Comparison of ENCODE assay signal across 17 cellular contexts in genomic region chr6:110217255-110217654, GRCh38. TPM values are rescaled to one million over a fixed set of nuclear protein-coding genes. Genes with fewer than 3 reads are reported as not detected.
DNase-seq lines count a peak whose midpoint lies in the region; ATAC-seq and TF ChIP-seq lines count a peak whose summit lies in the region.
"Had no signal": no experiment of that assay in that cellular context is flagged by ENCODE, and none has a peak within 500 bp of the region (broad histone marks: within the 10 kb centered on the region; RNA-seq: fewer than 3 reads in every experiment).

No MANE protein-coding gene starts in this region.

- no peak overlapping the region for H3K18ac ChIP-seq in IMR-90 (ENCODE audit: low read depth, low read length)

- H3K4ac ChIP-seq in IMR-90 (ENCODE audit: low read depth, low read length), result no peak overlapping the region

- no peak for TF ChIP-seq RAD21 in IMR-90 (IDR thresholded peaks at IDR 0.05; ENCODE audit: low read length)

- no peak overlapping the region for H2AK9ac ChIP-seq in IMR-90 (replicated peaks; ENCODE audit: low read depth, low read length, poor library complexity)

- WGBS in IMR-90 (ENCODE audit: extremely low coverage in 2 of 2, insufficient read length in 1 of 2), 2 experiments, result no CpG with 5 or more reads among the region's 2 CpGs

- H3K27ac Mint-ChIP-seq in chondrocyte (ENCODE audit: unreplicated experiment), result no peak overlapping the region
- H3K27ac Mint-ChIP-seq: activated naive CD8-positive, alpha-beta T cell; CD14-positive monocyte had no signal

- CTCF ChIA-PET in IMR-90 (lab: Yijun Ruan, JAX), result interaction anchor here (0.9 kb wide), 1 partner anchor 10 kb away, joined by 5 read pairs; no protein-coding TSS in a partner anchor

- no peaks in the 10 kb centered on the region for H3K9me3 ChIP-seq in IMR-90 (ENCODE audit: control insufficient read depth, insufficient read depth, low read length)
- H3K9me3 ChIP-seq: mucosa of descending colon, transverse colon had no signal

- no peak overlapping the region for H2BK5ac ChIP-seq in IMR-90 (ENCODE audit: low read depth, low read length, poor library complexity, severe bottlenecking)

- peaks cover 5% of the 10 kb centered on the region for H3K4me1 ChIP-seq in IMR-90 (ENCODE audit: control insufficient read depth, insufficient read depth, low read length)
- H3K4me1 ChIP-seq: transverse colon had no signal

- no peaks in the 10 kb centered on the region for H3K27me3 Mint-ChIP-seq in chondrocyte (ENCODE audit: low read depth)
- H3K27me3 Mint-ChIP-seq: activated naive CD8-positive, alpha-beta T cell had no signal

- no peaks in the 10 kb centered on the region for H3K9me3 Mint-ChIP-seq in chondrocyte (ENCODE audit: low read depth)
- H3K9me3 Mint-ChIP-seq: CD14-positive monocyte had no signal

- POLR2A ChIA-PET in IMR-90 (lab: Charles Lee; ENCODE audit: unreplicated experiment), result no interaction called here

- no peak overlapping the region for H2BK15ac ChIP-seq in IMR-90 (ENCODE audit: low read depth, low read length)

- H3K23ac ChIP-seq in IMR-90 (ENCODE audit: low read depth, low read length), result no peak overlapping the region

- H4K20me1 ChIP-seq in IMR-90 (ENCODE audit: insufficient read depth, low read length), result no peaks in the 10 kb centered on the region

- no peak overlapping the region for H2AFZ ChIP-seq in IMR-90 (replicated peaks; ENCODE audit: low read length, poor library complexity)

- H4K8ac ChIP-seq in IMR-90 (ENCODE audit: low read depth in 2 of 2, low read length in 2 of 2), result no peak overlapping the region

- no peak overlapping the region for H2AK5ac ChIP-seq in IMR-90 (ENCODE audit: low read depth, low read length)

- H3K4me1 Mint-ChIP-seq in chondrocyte (ENCODE audit: low read depth), result no peaks in the 10 kb centered on the region
- H3K4me1 Mint-ChIP-seq: CD14-positive monocyte had no signal

- ATAC-seq in IMR-90 (ENCODE audit: low read depth) (peak; percentile 60), GM19452 (IDR thresholded peaks at IDR 0.05; ENCODE audit: unreplicated experiment) (no peak), HG02885 (IDR thresholded peaks at IDR 0.05; ENCODE audit: poor library complexity, unreplicated experiment) (no peak)
- ATAC-seq: mucosa of descending colon had no signal

- H3K9ac ChIP-seq in IMR-90 (ENCODE audit: low read depth, low read length), result no peak overlapping the region

- no peak overlapping the region for H4K91ac ChIP-seq in IMR-90 (ENCODE audit: insufficient read depth, low read depth, low read length)

- H3K4me3 Mint-ChIP-seq in chondrocyte (ENCODE audit: unreplicated experiment), result no peak overlapping the region
- H3K4me3 Mint-ChIP-seq: activated naive CD8-positive, alpha-beta T cell; CD14-positive monocyte had no signal

- H3K4me3 ChIP-seq in IMR-90 (ENCODE audit: insufficient read depth, low read depth, low read length) (no peak overlapping the region), dorsolateral prefrontal cortex (no peak overlapping the region)
- H3K4me3 ChIP-seq: mucosa of descending colon, transverse colon had no signal

- H4K5ac ChIP-seq in IMR-90 (ENCODE audit: low read depth, low read length), result no peak overlapping the region

- in situ Hi-C loops in IMR-90 (cut with MboI; ENCODE audit: low sequenced_read_pairs), result no loop called here

- no TSS peak for BruUV-seq in IMR-90 (replicated peaks; lab: Mats Ljungman, UMichigan)

- H3K27ac ChIP-seq in IMR-90 (ENCODE audit: insufficient read depth, low read length) (no peak overlapping the region), dorsolateral prefrontal cortex (peak overlapping the region in 48 of 59 donors; percentile 5 to 86 (median 64))
- H3K27ac ChIP-seq: transverse colon had no signal

- H2BK120ac ChIP-seq in IMR-90 (ENCODE audit: low read depth, low read length), result no peak overlapping the region

- no peak overlapping the region for H2BK20ac ChIP-seq in IMR-90 (ENCODE audit: low read depth, low read length)

- dilution Hi-C loops in IMR-90 (cut with HindIII; ENCODE audit: low sequenced_read_pairs, unreplicated experiment), result no loop called here

- H3K79me1 ChIP-seq in IMR-90 (ENCODE audit: low read depth in 1 of 2, low read length in 2 of 2), result no peaks in the 10 kb centered on the region; a peak in 1 of 4 replicates

- TF ChIP-seq CTCF in IMR-90 (conservative IDR thresholded peaks at IDR 0.05; ENCODE audit: low read depth, low read length) (no peak), dorsolateral prefrontal cortex (IDR thresholded peaks at IDR 0.05 in 54 of 56, conservative IDR thresholded peaks at IDR 0.05 in 2 of 56; ENCODE audit: low read depth in 1 of 56, partially characterized antibody in 56 of 56) (no peak), chondrocyte (IDR thresholded peaks at IDR 0.05) (no peak)

- peaks cover 26% of the 10 kb centered on the region for H3K36me3 Mint-ChIP-seq in chondrocyte (ENCODE audit: low read depth)

- H3K14ac ChIP-seq in IMR-90 (replicated peaks; ENCODE audit: low read depth, low read length), result no peak overlapping the region

- intact Hi-C loops in IMR-90 (cut with micrococcal nuclease), result no loop called here
- intact Hi-C loops in dorsolateral prefrontal cortex (cut with DNase I), result no loop called here

- H3K27me3 ChIP-seq in IMR-90 (ENCODE audit: control insufficient read depth, insufficient read depth, low read length), result no peaks in the 10 kb centered on the region
- no peaks in the 10 kb centered on the region for H3K27me3 ChIP-seq in dorsolateral prefrontal cortex
- H3K27me3 ChIP-seq: transverse colon had no signal

- H3K56ac ChIP-seq in IMR-90 (ENCODE audit: extremely low read depth, insufficient read depth, low read length), result no peak overlapping the region

- TF ChIP-seq POLR2A in IMR-90 (IDR thresholded peaks at IDR 0.05; ENCODE audit: low read depth, low read length), result no peak

- no peak overlapping the region for H3K4me2 ChIP-seq in IMR-90 (ENCODE audit: low read depth, low read length)

- peak; percentile 57 for DNase-seq in EL
- DNase-seq in IMR-90, result peak; percentile 43
- DNase-seq in dorsolateral prefrontal cortex, result no peak
- DNase-seq in kidney tubule cell (ENCODE audit: low spot score), result peak; percentile 89
- DNase-seq in chondrocyte (ENCODE audit: low spot score), result no peak
- DNase-seq in NCI-H187 (lab: John Stamatoyannopoulos, UW), result no peak
- DNase-seq: KBM-7, mucosa of descending colon, NCI-H1417, occipital lobe, SIG-M5, T-helper 9 cell, transverse colon had no signal

- peaks cover 4% of the 10 kb centered on the region; the same call in 1 of the 2 replicates for H3K9me1 ChIP-seq in IMR-90 (ENCODE audit: insufficient read depth, low read length)

- peaks cover 18% of the 10 kb centered on the region for H3K36me3 ChIP-seq in IMR-90 (ENCODE audit: control insufficient read depth, insufficient read depth, low read length)

TF ChIP-seq in IMR-90, 13 proteins besides CTCF, POLR2A, EP300 and RAD21:
- no peak for TF ChIP-seq MXI1 (IDR thresholded peaks at IDR 0.05; ENCODE audit: borderline replicate concordance, low read depth, low read length)
- TF ChIP-seq USF2 (IDR thresholded peaks at IDR 0.05; ENCODE audit: low read depth, low read length), result no peak
- no peak for TF ChIP-seq FOS (IDR thresholded peaks at IDR 0.05; ENCODE audit: low read depth, low read length)
- TF ChIP-seq RFX5 (IDR thresholded peaks at IDR 0.05; ENCODE audit: low read depth, low read length), result no peak
- no peak for TF ChIP-seq MAFK (IDR thresholded peaks at IDR 0.05; ENCODE audit: low read depth, low read length)
- no peak for TF ChIP-seq ELK1 (IDR thresholded peaks at IDR 0.05; ENCODE audit: borderline replicate concordance, low read depth, low read length)
- no peak for TF ChIP-seq NFE2L2 (IDR thresholded peaks at IDR 0.05; ENCODE audit: low read depth, low read length)
- no peak for TF ChIP-seq RCOR1 (IDR thresholded peaks at IDR 0.05; ENCODE audit: insufficient replicate concordance, low read length)
- no peak for TF ChIP-seq MAZ (IDR thresholded peaks at IDR 0.05; ENCODE audit: borderline replicate concordance, low read depth, low read length)
- no peak for TF ChIP-seq SMC3 (IDR thresholded peaks at IDR 0.05; ENCODE audit: low read depth, low read length)
- TF ChIP-seq CHD1 (IDR thresholded peaks at IDR 0.05; ENCODE audit: low read depth, low read length), result no peak

RNA-seq across cellular contexts. Expression of gene CDC40, which starts 37.0 kb away (rescaled TPM):
- total RNA-seq in IMR-90 (2012; rRNA removed), result 16.8 and 26.7 TPM in 2 replicates
- 7.0 TPM in 2 replicates for polyA plus RNA-seq in IMR-90 (2012; rRNA removed)
- 2.0 and 2.5 TPM in 2 replicates for polyA plus RNA-seq in IMR-90 (2012; cell fraction: cytosol; rRNA removed)
- polyA plus RNA-seq in IMR-90 (2012; cell fraction: nucleus; rRNA removed; ENCODE audit: low replicate concordance), result 1.4 and 4.7 TPM in 2 replicates
- 10 to 100 TPM; 16.6 to 60.0 (median 36.2) TPM for total RNA-seq in dorsolateral prefrontal cortex
- total RNA-seq in chondrocyte, result 13.0 to 15.6 TPM (median 15.2 TPM) in 3 replicates

RNA-seq across cellular contexts. Expression of gene WASF1, which starts 37.8 kb away (rescaled TPM):
- total RNA-seq in IMR-90 (2012; rRNA removed) (3.0 and 4.4 TPM in 2 replicates), dorsolateral prefrontal cortex (100 to 1,000 TPM in 106 of 120 experiments, 10 to 100 TPM in 14; 44.7 to 218 (median 145) TPM), chondrocyte (13.7 to 22.9 TPM (median 20.3 TPM) in 3 replicates)
- polyA plus RNA-seq in IMR-90 (2012; rRNA removed), result 15.6 and 17.3 TPM in 2 replicates
- polyA plus RNA-seq in IMR-90 (2012; cell fraction: cytosol; rRNA removed), result 9.0 and 11.2 TPM in 2 replicates
- 11.4 and 19.1 TPM in 2 replicates for polyA plus RNA-seq in IMR-90 (2012; cell fraction: nucleus; rRNA removed; ENCODE audit: low replicate concordance)

Comparison
In these comparisons a context has a peak if more than half of its experiments do, and no peak if none do; other contexts are left out.
1. DNase-seq: peak in EL (single experiment), IMR-90 (single experiment) and kidney tubule cell (single experiment); none in dorsolateral prefrontal cortex (0 of 10), chondrocyte (single experiment) and NCI-H187 (0 of 2).